2 cellular contexts compared by ENCODE assay signal in the genomic region with DNA sequence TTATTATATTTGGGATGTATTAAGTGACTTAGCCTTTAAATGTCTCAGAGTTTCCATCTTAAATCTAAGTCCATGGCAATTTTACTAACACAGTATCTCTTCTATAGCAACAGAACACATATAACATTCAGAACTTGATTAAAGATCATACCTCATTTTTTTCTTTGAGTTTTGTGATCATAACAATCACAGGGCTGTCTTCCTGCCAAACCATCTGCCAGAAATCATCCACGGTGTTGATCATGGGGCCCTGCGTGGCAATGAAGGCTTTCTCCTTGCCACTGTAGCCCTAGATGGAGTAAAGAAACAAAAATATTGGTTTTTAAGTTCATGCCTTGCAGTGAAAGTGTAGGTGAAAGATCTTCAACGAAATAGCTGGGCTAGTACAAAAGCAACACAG.
TF ChIP-seq lines count a peak whose summit lies in the region.

No MANE protein-coding gene starts in this region.

TF ChIP-seq in K562, 482 proteins besides CTCF, POLR2A, EP300 and RAD21 (continues in another document):
- TF ChIP-seq, protein P1, sequence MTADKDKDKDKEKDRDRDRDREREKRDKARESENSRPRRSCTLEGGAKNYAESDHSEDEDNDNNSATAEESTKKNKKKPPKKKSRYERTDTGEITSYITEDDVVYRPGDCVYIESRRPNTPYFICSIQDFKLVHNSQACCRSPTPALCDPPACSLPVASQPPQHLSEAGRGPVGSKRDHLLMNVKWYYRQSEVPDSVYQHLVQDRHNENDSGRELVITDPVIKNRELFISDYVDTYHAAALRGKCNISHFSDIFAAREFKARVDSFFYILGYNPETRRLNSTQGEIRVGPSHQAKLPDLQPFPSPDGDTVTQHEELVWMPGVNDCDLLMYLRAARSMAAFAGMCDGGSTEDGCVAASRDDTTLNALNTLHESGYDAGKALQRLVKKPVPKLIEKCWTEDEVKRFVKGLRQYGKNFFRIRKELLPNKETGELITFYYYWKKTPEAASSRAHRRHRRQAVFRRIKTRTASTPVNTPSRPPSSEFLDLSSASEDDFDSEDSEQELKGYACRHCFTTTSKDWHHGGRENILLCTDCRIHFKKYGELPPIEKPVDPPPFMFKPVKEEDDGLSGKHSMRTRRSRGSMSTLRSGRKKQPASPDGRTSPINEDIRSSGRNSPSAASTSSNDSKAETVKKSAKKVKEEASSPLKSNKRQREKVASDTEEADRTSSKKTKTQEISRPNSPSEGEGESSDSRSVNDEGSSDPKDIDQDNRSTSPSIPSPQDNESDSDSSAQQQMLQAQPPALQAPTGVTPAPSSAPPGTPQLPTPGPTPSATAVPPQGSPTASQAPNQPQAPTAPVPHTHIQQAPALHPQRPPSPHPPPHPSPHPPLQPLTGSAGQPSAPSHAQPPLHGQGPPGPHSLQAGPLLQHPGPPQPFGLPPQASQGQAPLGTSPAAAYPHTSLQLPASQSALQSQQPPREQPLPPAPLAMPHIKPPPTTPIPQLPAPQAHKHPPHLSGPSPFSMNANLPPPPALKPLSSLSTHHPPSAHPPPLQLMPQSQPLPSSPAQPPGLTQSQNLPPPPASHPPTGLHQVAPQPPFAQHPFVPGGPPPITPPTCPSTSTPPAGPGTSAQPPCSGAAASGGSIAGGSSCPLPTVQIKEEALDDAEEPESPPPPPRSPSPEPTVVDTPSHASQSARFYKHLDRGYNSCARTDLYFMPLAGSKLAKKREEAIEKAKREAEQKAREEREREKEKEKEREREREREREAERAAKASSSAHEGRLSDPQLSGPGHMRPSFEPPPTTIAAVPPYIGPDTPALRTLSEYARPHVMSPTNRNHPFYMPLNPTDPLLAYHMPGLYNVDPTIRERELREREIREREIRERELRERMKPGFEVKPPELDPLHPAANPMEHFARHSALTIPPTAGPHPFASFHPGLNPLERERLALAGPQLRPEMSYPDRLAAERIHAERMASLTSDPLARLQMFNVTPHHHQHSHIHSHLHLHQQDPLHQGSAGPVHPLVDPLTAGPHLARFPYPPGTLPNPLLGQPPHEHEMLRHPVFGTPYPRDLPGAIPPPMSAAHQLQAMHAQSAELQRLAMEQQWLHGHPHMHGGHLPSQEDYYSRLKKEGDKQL (CRISPR knock-in tag; IDR thresholded peaks at IDR 0.05; ENCODE audit: borderline replicate concordance) = no peak
- TF ChIP-seq SLC30A9 (CRISPR knock-in tag; IDR thresholded peaks at IDR 0.05) (no peak), SOX6 (IDR thresholded peaks at IDR 0.05) (no peak), ZFP1 (CRISPR knock-in tag; IDR thresholded peaks at IDR 0.05) (no peak), U2AF2 (optimal IDR thresholded peaks at IDR 0.05; ENCODE audit: low read depth, low read length) (no peak), ELF4 (CRISPR knock-in tag; IDR thresholded peaks at IDR 0.05) (no peak), MAFF (IDR thresholded peaks at IDR 0.05; ENCODE audit: low read length) (no peak)
- TF ChIP-seq, protein P2, sequence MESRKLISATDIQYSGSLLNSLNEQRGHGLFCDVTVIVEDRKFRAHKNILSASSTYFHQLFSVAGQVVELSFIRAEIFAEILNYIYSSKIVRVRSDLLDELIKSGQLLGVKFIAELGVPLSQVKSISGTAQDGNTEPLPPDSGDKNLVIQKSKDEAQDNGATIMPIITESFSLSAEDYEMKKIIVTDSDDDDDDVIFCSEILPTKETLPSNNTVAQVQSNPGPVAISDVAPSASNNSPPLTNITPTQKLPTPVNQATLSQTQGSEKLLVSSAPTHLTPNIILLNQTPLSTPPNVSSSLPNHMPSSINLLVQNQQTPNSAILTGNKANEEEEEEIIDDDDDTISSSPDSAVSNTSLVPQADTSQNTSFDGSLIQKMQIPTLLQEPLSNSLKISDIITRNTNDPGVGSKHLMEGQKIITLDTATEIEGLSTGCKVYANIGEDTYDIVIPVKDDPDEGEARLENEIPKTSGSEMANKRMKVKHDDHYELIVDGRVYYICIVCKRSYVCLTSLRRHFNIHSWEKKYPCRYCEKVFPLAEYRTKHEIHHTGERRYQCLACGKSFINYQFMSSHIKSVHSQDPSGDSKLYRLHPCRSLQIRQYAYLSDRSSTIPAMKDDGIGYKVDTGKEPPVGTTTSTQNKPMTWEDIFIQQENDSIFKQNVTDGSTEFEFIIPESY (CRISPR knock-in tag; IDR thresholded peaks at IDR 0.05) = no peak
- TF ChIP-seq, protein P3, sequence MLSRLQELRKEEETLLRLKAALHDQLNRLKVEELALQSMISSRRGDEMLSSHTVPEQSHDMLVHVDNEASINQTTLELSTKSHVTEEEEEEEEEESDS (CRISPR knock-in tag; IDR thresholded peaks at IDR 0.05) = no peak

TF ChIP-seq in HEK293T, 16 proteins besides CTCF, POLR2A, EP300 and RAD21 (continued from another document):
- TF ChIP-seq PKNOX1 (IDR thresholded peaks at IDR 0.05) (no peak), FOXA1 (IDR thresholded peaks at IDR 0.05) (no peak), SUZ12 (IDR thresholded peaks at IDR 0.05) (no peak), CTBP1 (IDR thresholded peaks at IDR 0.05; ENCODE audit: borderline replicate concordance) (no peak), FOXK2 (IDR thresholded peaks at IDR 0.05) (no peak)
